13 cellular contexts compared by ENCODE assay signal in the genomic region with DNA sequence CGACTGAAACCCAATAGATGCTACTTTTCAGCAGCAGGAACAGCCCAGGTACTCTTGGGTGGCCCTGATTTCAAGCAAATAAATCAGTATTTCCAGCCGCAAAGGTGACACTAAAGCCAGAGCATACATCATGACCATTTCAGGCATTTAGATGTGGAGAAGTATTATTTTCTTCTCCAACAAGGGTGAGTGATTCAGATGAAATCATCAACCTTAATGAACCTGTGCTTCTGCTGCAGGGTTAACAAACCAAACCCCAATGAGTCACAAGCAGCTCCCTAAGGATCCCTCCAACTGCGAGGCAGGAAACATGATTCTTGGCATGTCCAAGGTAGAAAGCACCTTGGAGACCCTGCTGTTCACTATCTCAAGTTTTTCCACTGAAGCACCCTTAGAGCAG. TPM values are rescaled to one million over a fixed set of nuclear protein-coding genes. Genes with fewer than 3 reads are reported as not detected.
DNase-seq lines count a peak whose midpoint lies in the region; ATAC-seq and TF ChIP-seq lines count a peak whose summit lies in the region.
"Had no signal": no experiment of that assay in that cellular context is flagged by ENCODE, and none has a peak within 500 bp of the region (broad histone marks: within the 10 kb centered on the region; RNA-seq: fewer than 3 reads in every experiment).

No MANE protein-coding gene starts in this region.

- peaks cover 22% of the 10 kb centered on the region for H3K36me3 Mint-ChIP-seq in activated T-cell treated with anti-CD3 and anti-CD28 coated beads, Interleukin-2, amount 50 U/mL, for 24 hours (ENCODE audit: low read depth)
- peaks cover 0 to 3% of the 10 kb centered on the region in 2 donors for H3K36me3 Mint-ChIP-seq in activated T-cell treated with anti-CD3 and anti-CD28 coated beads, Interleukin-2, amount 50 U/mL, for 72 hours (ENCODE audit: insufficient read depth in 2 of 2)
- peaks cover 12% of the 10 kb centered on the region for H3K36me3 Mint-ChIP-seq in type B pancreatic cell
- peaks cover 5 to 19% of the 10 kb centered on the region in 2 donors for H3K36me3 Mint-ChIP-seq in activated naive CD4-positive, alpha-beta T cell treated with anti-CD3 and anti-CD28 coated beads, Interleukin-2, amount 50 U/mL, for 72 hours

- ATAC-seq in activated T-cell treated with anti-CD3 and anti-CD28 coated beads, Interleukin-2, amount 50 U/mL, for 72 hours (replicated peaks in 1 of 2), result no peak
- ATAC-seq in activated naive CD4-positive, alpha-beta T cell treated with anti-CD3 and anti-CD28 coated beads, Interleukin-2, amount 50 U/mL, for 72 hours, result no peak

- H3K27ac Mint-ChIP-seq in activated T-cell treated with anti-CD3 and anti-CD28 coated beads, Interleukin-2, amount 50 U/mL, for 24 hours, result peak overlapping the region; percentile 40
- H3K27ac Mint-ChIP-seq in activated T-cell treated with anti-CD3 and anti-CD28 coated beads, Interleukin-2, amount 50 U/mL, for 72 hours, result no peak overlapping the region
- peak overlapping the region; percentile 98 for H3K27ac Mint-ChIP-seq in type B pancreatic cell
- no peak overlapping the region for H3K27ac Mint-ChIP-seq in activated naive CD4-positive, alpha-beta T cell treated with anti-CD3 and anti-CD28 coated beads, Interleukin-2, amount 50 U/mL, for 72 hours
- H3K27ac Mint-ChIP-seq: activated naive CD8-positive, alpha-beta T cell treated with anti-CD3 and anti-CD28 coated beads, Interleukin-2, amount 10 ng/mL, durations not matched to agents 7 days and 5 days had no signal

- no peaks in the 10 kb centered on the region for H3K9me3 Mint-ChIP-seq in activated T-cell treated with anti-CD3 and anti-CD28 coated beads, Interleukin-2, amount 50 U/mL, for 24 hours
- no peaks in the 10 kb centered on the region for H3K9me3 Mint-ChIP-seq in activated T-cell treated with anti-CD3 and anti-CD28 coated beads, Interleukin-2, amount 50 U/mL, for 72 hours
- H3K9me3 Mint-ChIP-seq in type B pancreatic cell, result peaks cover 8% of the 10 kb centered on the region
- H3K9me3 Mint-ChIP-seq in activated naive CD4-positive, alpha-beta T cell treated with anti-CD3 and anti-CD28 coated beads, Interleukin-2, amount 50 U/mL, for 72 hours, result peaks cover 0 to 5% of the 10 kb centered on the region in 2 donors
- H3K9me3 Mint-ChIP-seq: activated naive CD8-positive, alpha-beta T cell treated with anti-CD3 and anti-CD28 coated beads, Interleukin-2, amount 10 ng/mL, durations not matched to agents 7 days and 5 days had no signal

- H3K27me3 Mint-ChIP-seq in activated T-cell treated with anti-CD3 and anti-CD28 coated beads, Interleukin-2, amount 50 U/mL, for 24 hours, result no peaks in the 10 kb centered on the region
- no peaks in the 10 kb centered on the region for H3K27me3 Mint-ChIP-seq in activated T-cell treated with anti-CD3 and anti-CD28 coated beads, Interleukin-2, amount 50 U/mL, for 72 hours (ENCODE audit: low read depth)
- no peaks in the 10 kb centered on the region for H3K27me3 Mint-ChIP-seq in type B pancreatic cell
- H3K27me3 Mint-ChIP-seq: activated naive CD8-positive, alpha-beta T cell treated with anti-CD3 and anti-CD28 coated beads, Interleukin-2, amount 10 ng/mL, durations not matched to agents 7 days and 5 days had no signal

- no peak for DNase-seq in activated T-cell treated with anti-CD3 and anti-CD28 coated beads, Interleukin-2, amount 50 U/mL, for 24 hours
- DNase-seq in activated T-cell treated with anti-CD3 and anti-CD28 coated beads, Interleukin-2, amount 50 U/mL, for 72 hours, result no peak
- DNase-seq in astrocyte of the cerebellum (ENCODE audit: low read depth), result peak; percentile 38
- DNase-seq in kidney glomerular epithelial cell (lab: John Stamatoyannopoulos, UW), result peak; percentile 84
- DNase-seq in type B pancreatic cell (ENCODE audit: extremely low spot score, unreplicated experiment), result no peak
- no peak for DNase-seq in activated naive CD4-positive, alpha-beta T cell treated with anti-CD3 and anti-CD28 coated beads, Interleukin-2, amount 50 U/mL, for 72 hours (ENCODE audit: low spot score in 2 of 2)
- DNase-seq in cerebellar cortex (ENCODE audit: low spot score), result no peak
- no peak for DNase-seq in NCI-H2196 treated with DMSO at 0.1 percent for 48 hours (lab: John Stamatoyannopoulos, UW; ENCODE audit: unreplicated experiment)
- DNase-seq: activated naive CD8-positive, alpha-beta T cell treated with anti-CD3 and anti-CD28 coated beads, Interleukin-2, amount 10 ng/mL, durations not matched to agents 7 days and 5 days; hippocampal formation; NCI-H1048; NK-92 treated with Interleukin-12 subunit alpha and Interleukin-12 subunit beta, amount 100 ng/mL, for 24 hours; ovary had no signal

- TF ChIP-seq CTCF in astrocyte of the cerebellum (IDR thresholded peaks at IDR 0.05; ENCODE audit: low read depth, low read length, missing control alignments), result no peak
- TF ChIP-seq CTCF in type B pancreatic cell (conservative IDR thresholded peaks at IDR 0.05), result no peak

- peaks cover 69% of the 10 kb centered on the region for H3K4me1 Mint-ChIP-seq in activated T-cell treated with anti-CD3 and anti-CD28 coated beads, Interleukin-2, amount 50 U/mL, for 24 hours (ENCODE audit: low read depth)
- H3K4me1 Mint-ChIP-seq in activated T-cell treated with anti-CD3 and anti-CD28 coated beads, Interleukin-2, amount 50 U/mL, for 72 hours (ENCODE audit: low read depth), result peaks cover 63% of the 10 kb centered on the region
- H3K4me1 Mint-ChIP-seq in type B pancreatic cell (ENCODE audit: unreplicated experiment), result peaks cover 42% of the 10 kb centered on the region

- H3K4me3 ChIP-seq in astrocyte of the cerebellum (ENCODE audit: low read depth, low read length), result no peak overlapping the region
- H3K4me3 ChIP-seq: ovary had no signal

- in situ Hi-C loops in astrocyte of the cerebellum (cut with HindIII; ENCODE audit: low sequenced_read_pairs), result no loop called here

- H3K4me3 Mint-ChIP-seq in activated T-cell treated with anti-CD3 and anti-CD28 coated beads, Interleukin-2, amount 50 U/mL, for 24 hours, result no peak overlapping the region
- H3K4me3 Mint-ChIP-seq in activated T-cell treated with anti-CD3 and anti-CD28 coated beads, Interleukin-2, amount 50 U/mL, for 72 hours, result no peak overlapping the region
- H3K4me3 Mint-ChIP-seq in type B pancreatic cell, result no peak overlapping the region
- H3K4me3 Mint-ChIP-seq: activated naive CD8-positive, alpha-beta T cell treated with anti-CD3 and anti-CD28 coated beads, Interleukin-2, amount 10 ng/mL, durations not matched to agents 7 days and 5 days had no signal

RNA-seq across cellular contexts. Expression of gene MBNL2, which starts 32.7 kb away (rescaled TPM):
- total RNA-seq in activated T-cell treated with anti-CD3 and anti-CD28 coated beads, Interleukin-2, amount 50 U/mL, for 72 hours, result 10 to 100 TPM; 14.9 to 26.9 TPM
- 43.7 and 81.7 TPM in 2 replicates for total RNA-seq in type B pancreatic cell (ENCODE audit: low replicate concordance)
- 10 to 100 TPM; 15.2 to 22.7 TPM for total RNA-seq in activated naive CD4-positive, alpha-beta T cell treated with anti-CD3 and anti-CD28 coated beads, Interleukin-2, amount 50 U/mL, for 72 hours

Comparison
In these comparisons a context has a peak if more than half of its experiments do, and no peak if none do; other contexts are left out.
1. H3K27ac Mint-ChIP-seq: peak in activated T-cell treated with anti-CD3 and anti-CD28 coated beads, Interleukin-2, amount 50 U/mL, for 24 hours (single experiment) and type B pancreatic cell (single experiment); none in activated T-cell treated with anti-CD3 and anti-CD28 coated beads, Interleukin-2, amount 50 U/mL, for 72 hours (single experiment) and activated naive CD4-positive, alpha-beta T cell treated with anti-CD3 and anti-CD28 coated beads, Interleukin-2, amount 50 U/mL, for 72 hours (0 of 2).
2. DNase-seq: peak in astrocyte of the cerebellum (single experiment) and kidney glomerular epithelial cell (single experiment); none in activated T-cell treated with anti-CD3 and anti-CD28 coated beads, Interleukin-2, amount 50 U/mL, for 24 hours (single experiment), activated T-cell treated with anti-CD3 and anti-CD28 coated beads, Interleukin-2, amount 50 U/mL, for 72 hours (0 of 2), type B pancreatic cell (single experiment), activated naive CD4-positive, alpha-beta T cell treated with anti-CD3 and anti-CD28 coated beads, Interleukin-2, amount 50 U/mL, for 72 hours (0 of 2), cerebellar cortex (single experiment) and NCI-H2196 treated with DMSO at 0.1 percent for 48 hours (single experiment).